13 cellular contexts compared by ENCODE assay signal in the genomic region with DNA sequence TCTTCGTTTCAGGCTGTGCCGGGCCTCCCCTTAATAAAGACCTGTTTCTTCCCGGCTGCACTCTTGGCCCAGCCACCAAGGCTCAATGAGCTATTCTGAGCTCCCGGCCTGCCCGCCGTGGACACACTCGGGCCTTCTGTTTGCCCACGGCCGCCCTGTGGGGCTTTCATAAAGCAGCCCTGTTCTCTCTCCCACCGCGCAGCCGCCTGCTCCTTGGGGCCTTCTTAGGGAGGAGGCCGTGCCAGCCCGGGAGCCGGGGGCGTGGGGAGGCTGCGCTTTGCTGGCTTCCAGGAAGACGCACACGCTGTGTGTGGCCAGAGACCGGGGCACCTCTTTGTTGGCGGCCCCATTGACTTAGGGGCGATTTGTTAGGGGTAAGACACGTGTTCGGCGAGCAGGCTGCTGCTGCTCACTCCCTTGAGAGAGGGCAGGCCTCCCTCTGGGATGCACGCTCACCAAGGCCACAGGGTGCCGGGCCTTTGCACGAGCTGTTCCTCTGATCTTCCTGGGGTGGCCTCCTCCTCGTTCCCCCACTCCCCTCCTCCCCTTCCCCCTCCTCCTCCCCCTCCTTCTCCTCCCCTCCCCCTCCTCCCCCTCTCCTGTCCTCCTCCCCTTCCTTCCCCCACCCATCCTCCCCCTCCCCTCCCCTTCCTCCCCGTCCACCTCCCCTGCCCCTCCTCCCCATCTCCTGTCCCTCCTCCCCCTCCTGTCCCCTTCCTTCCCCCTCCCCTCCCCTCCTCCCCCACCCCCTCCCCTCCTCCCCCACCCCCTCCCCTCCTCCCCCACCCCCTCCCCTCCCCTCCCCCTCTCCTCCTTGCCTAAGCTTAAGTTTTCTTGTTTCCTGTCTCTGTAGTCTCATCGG. TPM values are rescaled to one million over a fixed set of nuclear protein-coding genes. Genes with fewer than 3 reads are reported as not detected.
DNase-seq lines count a peak whose midpoint lies in the region; ATAC-seq and TF ChIP-seq lines count a peak whose summit lies in the region.
"Had no signal": no experiment of that assay in that cellular context is flagged by ENCODE, and none has a peak within 500 bp of the region (broad histone marks: within the 10 kb centered on the region; RNA-seq: fewer than 3 reads in every experiment).

No MANE protein-coding gene starts in this region.

- no peak for TF ChIP-seq CTCF in fibroblast of the aortic adventitia (IDR thresholded peaks at IDR 0.05; ENCODE audit: insufficient read depth, low read length)

- DNase-seq in Ammon's horn (ENCODE audit: low spot score) (peak; percentile 93), SK-MEL-5 (ENCODE audit: low read depth, low spot score) (peak; percentile 94), fibroblast of the aortic adventitia (ENCODE audit: low read depth) (peak; percentile 46), occipital lobe (lab: John Stamatoyannopoulos, UW) (peak; percentile 75), activated gamma-delta T cell treated with Interleukin-2 at 50 U/mL for 16 hours (no peak), activated gamma-delta T cell (lab: John Stamatoyannopoulos, UW) (no peak), NCI-H2107 (lab: John Stamatoyannopoulos, UW) (no peak)
- DNase-seq: activated CD4-positive, alpha-beta T cell treated with anti-CD3 and anti-CD28 coated beads, Interleukin-2, amount 50 U/mL, for 48 hours; CD8-positive, alpha-beta memory T cell; cerebellar nuclear complex; PC-3 had no signal

- H3K4me3 ChIP-seq in fibroblast of the aortic adventitia (ENCODE audit: low read depth, low read length): no peak overlapping the region

- in situ Hi-C loops in SK-MEL-5 (cut with HindIII; ENCODE audit: low pct_unique_long_range_greater_than_20kb, low sequenced_read_pairs): no loop called here

- no peak for ATAC-seq in HG03432 (IDR thresholded peaks at IDR 0.05; ENCODE audit: unreplicated experiment)
- ATAC-seq: PC-3 had no signal

RNA-seq across cellular contexts. Expression of a gene that starts 11.3 kb away (rescaled TPM):
- 12.4 and 12.9 TPM in 2 replicates for total RNA-seq in SK-MEL-5 (2014; rRNA removed; shearing (Covaris generic))
- 16.0 and 21.7 TPM in 2 replicates for polyA plus RNA-seq in SK-MEL-5 (2015; cell fraction: cytosol; rRNA removed)
- polyA plus RNA-seq in SK-MEL-5 (2015; cell fraction: nucleus; rRNA removed): 11.0 and 15.7 TPM in 2 replicates
- total RNA-seq in fibroblast of the aortic adventitia (ENCODE audit: low replicate concordance) (5.4 and 7.0 TPM in 2 replicates), occipital lobe (9.4 TPM)

RNA-seq across cellular contexts. Expression of a gene that starts 17.6 kb away (rescaled TPM):
- total RNA-seq in SK-MEL-5 (2014; rRNA removed; shearing (Covaris generic)): 50.4 and 51.4 TPM in 2 replicates
- polyA plus RNA-seq in SK-MEL-5 (2015; cell fraction: cytosol; rRNA removed): 41.4 and 43.3 TPM in 2 replicates
- 32.7 and 45.9 TPM in 2 replicates for polyA plus RNA-seq in SK-MEL-5 (2015; cell fraction: nucleus; rRNA removed)
- total RNA-seq in fibroblast of the aortic adventitia (ENCODE audit: low replicate concordance) (48.8 and 342 TPM in 2 replicates), occipital lobe (90.8 TPM)

RNA-seq across cellular contexts. Expression of a gene that starts 33.6 kb away (rescaled TPM):
- total RNA-seq in SK-MEL-5 (2014; rRNA removed; shearing (Covaris generic)): 0.40 TPM in 1 of 2 replicates, not detected in the other
- not detected in 2 replicates for polyA plus RNA-seq in SK-MEL-5 (2015; cell fraction: cytosol; rRNA removed)
- not detected in 2 replicates for polyA plus RNA-seq in SK-MEL-5 (2015; cell fraction: nucleus; rRNA removed)
- not detected in 2 replicates for total RNA-seq in fibroblast of the aortic adventitia (ENCODE audit: low replicate concordance)
- 1.6 TPM for total RNA-seq in occipital lobe
- total RNA-seq: M059J had no signal

RNA-seq across cellular contexts. Expression of a gene that starts 55.2 kb away (rescaled TPM):
- total RNA-seq in SK-MEL-5 (2014; rRNA removed; shearing (Covaris generic)): 8.5 and 9.0 TPM in 2 replicates
- polyA plus RNA-seq in SK-MEL-5 (2015; cell fraction: cytosol; rRNA removed): 8.2 and 14.2 TPM in 2 replicates
- 12.2 and 14.8 TPM in 2 replicates for polyA plus RNA-seq in SK-MEL-5 (2015; cell fraction: nucleus; rRNA removed)
- total RNA-seq in fibroblast of the aortic adventitia (ENCODE audit: low replicate concordance) (18.1 and 28.7 TPM in 2 replicates), occipital lobe (50.8 TPM)

Comparison
In these comparisons a context has a peak if more than half of its experiments do, and no peak if none do; other contexts are left out.
1. DNase-seq: peak in Ammon's horn (single experiment), SK-MEL-5 (single experiment), fibroblast of the aortic adventitia (single experiment) and occipital lobe (single experiment); none in activated gamma-delta T cell treated with Interleukin-2 at 50 U/mL for 16 hours (single experiment), activated gamma-delta T cell (single experiment) and NCI-H2107 (single experiment).